17 cellular contexts compared by ENCODE assay signal in genomic region chr4:86644892-86645291, GRCh38. TPM values are rescaled to one million over a fixed set of nuclear protein-coding genes. Genes with fewer than 3 reads are reported as not detected.
DNase-seq lines count a peak whose midpoint lies in the region; ATAC-seq and TF ChIP-seq lines count a peak whose summit lies in the region.
"Had no signal": no experiment of that assay in that cellular context is flagged by ENCODE, and none has a peak within 500 bp of the region (broad histone marks: within the 10 kb centered on the region; RNA-seq: fewer than 3 reads in every experiment).

No MANE protein-coding gene starts in this region.

- ATAC-seq in T-helper 17 cell: no peak
- ATAC-seq in activated T-helper 17 cell treated with anti-CD3 and anti-CD28 coated beads, Interleukin-2, amount 50 U/mL, for 72 hours (replicated peaks): peak; percentile 80
- peak; percentile 75 for ATAC-seq in stimulated activated effector memory CD8-positive, alpha-beta T cell treated with anti-CD3 and anti-CD28 coated beads, Interleukin-12 subunit alpha, Interleukin-12 subunit beta, amount 100 ng/mL, for 72 hours
- ATAC-seq in HG03097 (IDR thresholded peaks at IDR 0.05; ENCODE audit: low FRiP score, unreplicated experiment): no peak
- ATAC-seq: A549; CD8-positive, alpha-beta T cell had no signal

- TF ChIP-seq CTCF in GM12865 (IDR thresholded peaks at IDR 0.05; ENCODE audit: insufficient read depth, low read depth, low read length, missing control alignments): no peak

- peak overlapping the region; percentile 9 for H3K4me3 Mint-ChIP-seq in T-helper 17 cell
- H3K4me3 Mint-ChIP-seq in activated T-helper 17 cell treated with anti-CD3 and anti-CD28 coated beads, Interleukin-2, amount 50 U/mL, for 72 hours: no peak overlapping the region
- H3K4me3 Mint-ChIP-seq in stimulated activated effector memory CD8-positive, alpha-beta T cell treated with anti-CD3 and anti-CD28 coated beads, Interleukin-12 subunit alpha, Interleukin-12 subunit beta, amount 100 ng/mL, for 72 hours: no peak overlapping the region
- H3K4me3 Mint-ChIP-seq: B cell; CD4-positive, alpha-beta T cell; CD8-positive, alpha-beta T cell had no signal

- peaks cover 3% of the 10 kb centered on the region for H3K36me3 Mint-ChIP-seq in T-helper 17 cell (ENCODE audit: low read depth)
- H3K36me3 Mint-ChIP-seq in activated T-helper 17 cell treated with anti-CD3 and anti-CD28 coated beads, Interleukin-2, amount 50 U/mL, for 72 hours (ENCODE audit: low read depth): peaks cover 20% of the 10 kb centered on the region
- H3K36me3 Mint-ChIP-seq in stimulated activated effector memory CD8-positive, alpha-beta T cell treated with anti-CD3 and anti-CD28 coated beads, Interleukin-12 subunit alpha, Interleukin-12 subunit beta, amount 100 ng/mL, for 72 hours: no peaks in the 10 kb centered on the region
- H3K36me3 Mint-ChIP-seq: CD8-positive, alpha-beta T cell had no signal

- DNase-seq in GM12865 (ENCODE audit: low read depth): peak; percentile 58
- DNase-seq in T-helper 17 cell: no peak
- no peak for DNase-seq in stimulated activated effector memory CD8-positive, alpha-beta T cell treated with anti-CD3 and anti-CD28 coated beads, Interleukin-12 subunit alpha, Interleukin-12 subunit beta, amount 100 ng/mL, for 72 hours (ENCODE audit: low spot score in 2 of 2)
- DNase-seq in middle frontal gyrus (ENCODE audit: extremely low spot score, low spot score): no peak
- DNase-seq in activated gamma-delta T cell treated with Interleukin-2 at 50 U/mL for 16 hours: no peak
- DNase-seq: AML-193; Caco-2; Calu3; CD4-positive, alpha-beta T cell; CD8-positive, alpha-beta T cell; DMS79 treated with DMSO at 0.1 percent for 48 hours; GF-D8 had no signal

- peaks cover 4% of the 10 kb centered on the region for H3K9me3 Mint-ChIP-seq in activated T-helper 17 cell treated with anti-CD3 and anti-CD28 coated beads, Interleukin-2, amount 50 U/mL, for 72 hours
- peaks cover 10% of the 10 kb centered on the region for H3K9me3 Mint-ChIP-seq in stimulated activated effector memory CD8-positive, alpha-beta T cell treated with anti-CD3 and anti-CD28 coated beads, Interleukin-12 subunit alpha, Interleukin-12 subunit beta, amount 100 ng/mL, for 72 hours
- H3K9me3 Mint-ChIP-seq: CD8-positive, alpha-beta T cell had no signal

- peaks cover 12% of the 10 kb centered on the region for H3K4me1 Mint-ChIP-seq in T-helper 17 cell
- H3K4me1 Mint-ChIP-seq in activated T-helper 17 cell treated with anti-CD3 and anti-CD28 coated beads, Interleukin-2, amount 50 U/mL, for 72 hours: peaks cover 6% of the 10 kb centered on the region
- H3K4me1 Mint-ChIP-seq in stimulated activated effector memory CD8-positive, alpha-beta T cell treated with anti-CD3 and anti-CD28 coated beads, Interleukin-12 subunit alpha, Interleukin-12 subunit beta, amount 100 ng/mL, for 72 hours: no peaks in the 10 kb centered on the region
- H3K4me1 Mint-ChIP-seq: B cell had no signal

- no peaks in the 10 kb centered on the region for H3K27me3 Mint-ChIP-seq in T-helper 17 cell
- H3K27me3 Mint-ChIP-seq in activated T-helper 17 cell treated with anti-CD3 and anti-CD28 coated beads, Interleukin-2, amount 50 U/mL, for 72 hours: no peaks in the 10 kb centered on the region
- H3K27me3 Mint-ChIP-seq: B cell; CD4-positive, alpha-beta T cell had no signal

- H3K4me3 ChIP-seq in GM12865 (ENCODE audit: low read depth, low read length): no peak overlapping the region
- H3K4me3 ChIP-seq: A549; BLaER1 treated with 17β-estradiol and CSF1 and Interleukin-3, amounts not matched to agents 10 nM and 100 nM had no signal

- peaks cover 3% of the 10 kb centered on the region for H3K9me3 ChIP-seq in T-helper 17 cell (ENCODE audit: control insufficient read depth, low read length, poor library complexity, severe bottlenecking)

- peak overlapping the region; percentile 64 for H3K27ac Mint-ChIP-seq in T-helper 17 cell
- H3K27ac Mint-ChIP-seq in activated T-helper 17 cell treated with anti-CD3 and anti-CD28 coated beads, Interleukin-2, amount 50 U/mL, for 72 hours: peak overlapping the region; percentile 4
- H3K27ac Mint-ChIP-seq in stimulated activated effector memory CD8-positive, alpha-beta T cell treated with anti-CD3 and anti-CD28 coated beads, Interleukin-12 subunit alpha, Interleukin-12 subunit beta, amount 100 ng/mL, for 72 hours: no peak overlapping the region
- H3K27ac Mint-ChIP-seq: B cell; CD4-positive, alpha-beta T cell; CD8-positive, alpha-beta T cell had no signal

RNA-seq across cellular contexts. Expression of gene PTPN13, which starts 50.8 kb away (rescaled TPM):
- 10 to 100 TPM; 36.1 to 49.5 TPM for total RNA-seq in T-helper 17 cell
- total RNA-seq in activated T-helper 17 cell treated with anti-CD3 and anti-CD28 coated beads, Interleukin-2, amount 50 U/mL, for 72 hours: 10 to 100 TPM; 14.5 to 23.0 TPM

Comparison
In these comparisons a context has a peak if more than half of its experiments do, and no peak if none do; other contexts are left out.
1. ATAC-seq: peak in activated T-helper 17 cell treated with anti-CD3 and anti-CD28 coated beads, Interleukin-2, amount 50 U/mL, for 72 hours (single experiment) and stimulated activated effector memory CD8-positive, alpha-beta T cell treated with anti-CD3 and anti-CD28 coated beads, Interleukin-12 subunit alpha, Interleukin-12 subunit beta, amount 100 ng/mL, for 72 hours (single experiment); none in T-helper 17 cell (single experiment) and HG03097 (single experiment).